ENCODE assay signal across 1 cellular context in the genomic region with DNA sequence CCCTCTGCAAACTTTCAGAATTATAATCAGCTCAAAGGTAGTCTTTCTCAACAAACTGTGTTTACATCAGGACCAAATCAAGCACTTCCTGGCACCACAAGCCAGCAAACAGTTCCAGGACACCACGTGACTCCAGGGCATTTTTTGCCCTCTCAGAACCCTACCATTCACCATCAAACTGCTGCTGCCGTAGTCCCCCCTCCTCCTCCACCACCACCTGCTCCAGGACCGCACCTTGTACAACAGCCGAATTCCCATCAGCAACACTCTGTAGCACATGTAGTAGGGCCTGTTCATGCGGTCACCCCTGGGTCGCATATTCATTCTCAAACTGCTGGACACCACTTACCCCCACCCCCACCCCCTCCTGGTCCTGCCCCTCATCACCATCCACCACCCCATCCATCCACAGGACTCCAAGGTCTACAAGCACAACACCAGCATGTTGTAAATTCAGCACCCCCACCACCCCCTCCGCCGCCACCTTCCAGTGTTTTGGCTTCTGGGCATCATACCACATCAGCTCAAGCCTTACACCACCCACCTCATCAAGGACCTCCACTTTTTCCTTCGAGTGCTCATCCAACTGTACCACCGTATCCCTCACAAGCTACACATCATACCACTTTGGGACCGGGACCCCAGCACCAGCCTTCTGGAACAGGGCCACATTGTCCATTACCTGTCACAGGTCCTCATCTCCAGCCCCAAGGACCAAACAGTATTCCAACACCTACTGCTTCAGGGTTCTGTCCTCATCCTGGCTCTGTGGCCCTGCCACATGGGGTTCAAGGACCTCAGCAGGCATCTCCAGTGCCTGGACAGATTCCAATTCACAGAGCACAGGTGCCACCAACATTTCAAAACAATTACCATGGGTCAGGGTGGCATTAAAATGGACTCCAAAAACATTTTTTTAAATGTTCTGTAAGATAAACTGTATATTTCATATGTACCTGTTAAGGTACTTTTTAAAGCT.
TF ChIP-seq lines count a peak whose summit lies in the region.

No MANE protein-coding gene starts in this region.

TF ChIP-seq in HCT116, 20 proteins besides CTCF, POLR2A, EP300 and RAD21 (continued from another document):
- TF ChIP-seq ZBTB33 (IDR thresholded peaks at IDR 0.05; ENCODE audit: extremely low read depth, insufficient replicate concordance, low read length) (no peak), YY1 (IDR thresholded peaks at IDR 0.05; ENCODE audit: extremely low read depth, insufficient replicate concordance, low read depth, low read length) (no peak), JUND (IDR thresholded peaks at IDR 0.05) (no peak), TCF7L2 (IDR thresholded peaks at IDR 0.05; ENCODE audit: borderline replicate concordance, extremely low read depth, insufficient read depth, insufficient read length) (no peak), POLR2AphosphoS5 (IDR thresholded peaks at IDR 0.05; ENCODE audit: low read depth, low read length) (no peak), ATF3 (IDR thresholded peaks at IDR 0.05) (no peak), ZNF274 (IDR thresholded peaks at IDR 0.05; ENCODE audit: low read depth, low read length) (no peak), ZFX (IDR thresholded peaks at IDR 0.05) (no peak), SP1 (IDR thresholded peaks at IDR 0.05; ENCODE audit: low read depth) (no peak), CEBPB (IDR thresholded peaks at IDR 0.05; ENCODE audit: low read depth) (no peak)
TF ChIP-seq in HCT116: peak in this region for 0.
